Comparison of ENCODE assay signal across 8 cellular contexts in the genomic region with DNA sequence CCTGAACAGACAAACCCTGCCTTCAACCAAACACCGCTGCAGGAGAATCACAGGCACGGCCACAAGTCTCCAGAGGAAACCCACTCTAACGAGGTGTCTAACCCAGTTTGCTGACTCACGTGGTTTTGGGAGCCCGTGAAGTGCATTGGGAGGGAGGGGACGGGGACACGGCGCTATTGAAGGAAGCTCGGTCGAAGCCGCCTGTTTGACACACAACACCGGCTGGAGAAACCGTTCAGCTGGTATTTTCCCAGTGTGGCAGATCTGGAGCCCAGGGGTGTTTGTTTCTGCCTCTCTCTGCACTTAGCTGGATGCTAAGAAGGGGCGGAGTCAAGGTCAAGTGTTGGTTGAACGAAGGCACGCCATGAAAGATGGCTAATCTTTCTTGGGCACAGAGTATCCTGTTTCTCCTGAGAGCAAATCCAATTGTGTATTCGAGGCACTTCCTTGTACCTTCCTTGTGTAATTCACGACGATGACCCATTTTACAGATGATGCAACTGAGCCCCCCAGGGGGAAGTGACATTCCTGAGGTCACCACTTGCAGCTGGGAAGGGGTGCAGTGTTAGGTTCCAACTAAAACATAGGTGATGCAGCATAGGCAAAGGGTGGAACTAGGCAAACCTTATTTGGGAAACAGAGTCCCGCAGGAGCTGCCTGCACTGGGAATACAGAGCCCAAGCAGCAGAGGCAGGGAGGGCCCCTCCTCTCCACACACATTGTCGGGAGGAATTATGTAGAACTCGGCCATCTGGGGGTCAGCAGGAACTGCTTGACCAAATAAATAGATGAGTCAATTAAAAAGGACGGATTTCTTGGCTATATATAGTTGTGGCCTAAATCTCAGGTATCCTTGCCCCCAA. TPM values are rescaled to one million over a fixed set of nuclear protein-coding genes. Genes with fewer than 3 reads are reported as not detected.
A peak's percentile ranks its signal among the peaks of the same experiment; 100 is the strongest.
DNase-seq lines count a peak whose midpoint lies in the region; ATAC-seq and TF ChIP-seq lines count a peak whose summit lies in the region.

No MANE protein-coding gene starts in this region.

- no peaks in the 10 kb centered on the region for H3K9me3 Mint-ChIP-seq in activated CD4-positive, alpha-beta T cell treated with anti-CD3 and anti-CD28 coated beads, Interleukin-2, amount 10 ng/mL, durations not matched to agents 7 days and 5 days
- no peaks in the 10 kb centered on the region for H3K9me3 Mint-ChIP-seq in Caco-2 (ENCODE audit: unreplicated experiment)

- H3K36me3 ChIP-seq in BLaER1: peaks cover 28% of the 10 kb centered on the region
- peaks cover 1% of the 10 kb centered on the region; the same call in 1 of the 2 replicates for H3K36me3 ChIP-seq in Caco-2 (ENCODE audit: control insufficient read depth, insufficient read depth, low read length)
- no peaks in the 10 kb centered on the region for H3K36me3 ChIP-seq in GM23248 (ENCODE audit: low read depth)
- H3K36me3 ChIP-seq in sigmoid colon: no peaks in the 10 kb centered on the region

- DNase-seq in HT1080 (ENCODE audit: low read depth) (peak; percentile 32), iris pigment epithelial cell (ENCODE audit: low read depth) (peak; percentile 33), Caco-2 (no peak), GM23248 (no peak), sigmoid colon (no peak)
- peak; percentile 40 for DNase-seq in activated CD4-positive, alpha-beta T cell treated with anti-CD3 and anti-CD28 coated beads, Interleukin-2, amount 10 ng/mL, durations not matched to agents 7 days and 5 days

- CTCF ChIA-PET in activated CD4-positive, alpha-beta T cell treated with anti-CD3 and anti-CD28 coated beads, Interleukin-2, amount 10 ng/mL, durations not matched to agents 7 days and 5 days (lab: Charles Lee): interaction anchor here (0.5 to 2.0 kb wide), 2 partner anchors 9 to 976 kb away, joined by 3 to 10 read pairs; no protein-coding TSS in a partner anchor
- CTCF ChIA-PET in Caco-2 (lab: Charles Lee): interaction anchor here (0.6 to 0.9 kb wide), 2 partner anchors 129 to 275 kb away, joined by 3 read pairs; no protein-coding TSS in a partner anchor

- POLR2A ChIA-PET in activated CD4-positive, alpha-beta T cell treated with anti-CD3 and anti-CD28 coated beads, Interleukin-2, amount 10 ng/mL, durations not matched to agents 7 days and 5 days (lab: Charles Lee): no interaction called here
- POLR2A ChIA-PET in Caco-2 (lab: Charles Lee): no interaction called here

- H3K9ac ChIP-seq in BLaER1 (no peak overlapping the region), GM23248 (no peak overlapping the region)

- H3K27me3 ChIP-seq in BLaER1 (no peaks in the 10 kb centered on the region), Caco-2 (replicated peaks; ENCODE audit: control insufficient read depth, insufficient read depth, low read length) (no peaks in the 10 kb centered on the region), GM23248 (replicated peaks; ENCODE audit: insufficient read depth) (no peaks in the 10 kb centered on the region), sigmoid colon (no peaks in the 10 kb centered on the region)

- H3K27ac ChIP-seq in BLaER1 (no peak overlapping the region), GM23248 (no peak overlapping the region), sigmoid colon (no peak overlapping the region)

- peak overlapping the region; percentile 71 for H3K4me2 ChIP-seq in BLaER1
- no peak overlapping the region for H3K4me2 ChIP-seq in GM23248 (ENCODE audit: unreplicated experiment)

- H3K4me3 ChIP-seq in BLaER1 (no peak overlapping the region), Caco-2 (ENCODE audit: low read depth, low read length) (no peak overlapping the region), GM23248 (no peak overlapping the region), sigmoid colon (no peak overlapping the region)

- BruUV-seq in Caco-2 (replicated peaks; lab: Mats Ljungman, UMichigan): no TSS peak

- no peak for ATAC-seq in HG02642 (IDR thresholded peaks at IDR 0.05; ENCODE audit: poor library complexity, unreplicated experiment)

- no peak overlapping the region for H2AFZ ChIP-seq in GM23248

- no peaks in the 10 kb centered on the region for H3K9me3 ChIP-seq in BLaER1
- H3K9me3 ChIP-seq in Caco-2: no peaks in the 10 kb centered on the region
- no peaks in the 10 kb centered on the region for H3K9me3 ChIP-seq in GM23248 (ENCODE audit: low read depth)
- no peaks in the 10 kb centered on the region for H3K9me3 ChIP-seq in sigmoid colon

- TF ChIP-seq EP300 in sigmoid colon (IDR thresholded peaks at IDR 0.05): no peak

- peaks cover 79% of the 10 kb centered on the region for H3K4me1 Mint-ChIP-seq in activated CD4-positive, alpha-beta T cell treated with anti-CD3 and anti-CD28 coated beads, Interleukin-2, amount 10 ng/mL, durations not matched to agents 7 days and 5 days
- H3K4me1 Mint-ChIP-seq in Caco-2 (ENCODE audit: low read depth, unreplicated experiment): peaks cover 13% of the 10 kb centered on the region

- intact Hi-C loops in Caco-2 (cut with micrococcal nuclease; ENCODE audit: unreplicated experiment): no loop called here
- intact Hi-C loops in sigmoid colon (cut with DNase I): no loop called here

- H3K9me2 ChIP-seq in GM23248 (ENCODE audit: insufficient read depth): no peaks in the 10 kb centered on the region

- TF ChIP-seq POLR2A in sigmoid colon (IDR thresholded peaks at IDR 0.05): no peak

- H3K27me3 Mint-ChIP-seq in activated CD4-positive, alpha-beta T cell treated with anti-CD3 and anti-CD28 coated beads, Interleukin-2, amount 10 ng/mL, durations not matched to agents 7 days and 5 days: no peaks in the 10 kb centered on the region
- H3K27me3 Mint-ChIP-seq in Caco-2 (ENCODE audit: insufficient read depth, unreplicated experiment): no peaks in the 10 kb centered on the region

- H4K20me1 ChIP-seq in BLaER1 (peaks cover 98% of the 10 kb centered on the region), GM23248 (ENCODE audit: insufficient read depth) (no peaks in the 10 kb centered on the region)

- H3F3A ChIP-seq in GM23248 (ENCODE audit: insufficient read depth): no peaks in the 10 kb centered on the region

- H3K4me1 ChIP-seq in BLaER1 (peaks cover 76% of the 10 kb centered on the region), Caco-2 (peaks cover 22% of the 10 kb centered on the region), GM23248 (ENCODE audit: insufficient read depth) (no peaks in the 10 kb centered on the region), sigmoid colon (peaks cover 0 to 34% (median 15%) of the 10 kb centered on the region in 4 donors)

- H3K4me3 Mint-ChIP-seq in activated CD4-positive, alpha-beta T cell treated with anti-CD3 and anti-CD28 coated beads, Interleukin-2, amount 10 ng/mL, durations not matched to agents 7 days and 5 days: peak overlapping the region; percentile 40
- no peak overlapping the region for H3K4me3 Mint-ChIP-seq in Caco-2 (ENCODE audit: unreplicated experiment)

- H3K27ac Mint-ChIP-seq in activated CD4-positive, alpha-beta T cell treated with anti-CD3 and anti-CD28 coated beads, Interleukin-2, amount 10 ng/mL, durations not matched to agents 7 days and 5 days: peak overlapping the region; percentile 87
- no peak overlapping the region for H3K27ac Mint-ChIP-seq in Caco-2 (ENCODE audit: unreplicated experiment)

- TF ChIP-seq CTCF in Caco-2 (IDR thresholded peaks at IDR 0.05; ENCODE audit: insufficient read depth in 1 of 2, low read depth in 1 of 2, low read length in 1 of 2, severe bottlenecking in 1 of 2, unreplicated experiment in 1 of 2) (no peak), sigmoid colon (IDR thresholded peaks at IDR 0.05) (no peak)

- H3K79me2 ChIP-seq in GM23248 (ENCODE audit: insufficient read depth): 0 out of 2 replicates have a peak, but pooled peaks cover 5% of the 10 kb centered on the region

- peaks cover 10% of the 10 kb centered on the region for H3K36me3 Mint-ChIP-seq in activated CD4-positive, alpha-beta T cell treated with anti-CD3 and anti-CD28 coated beads, Interleukin-2, amount 10 ng/mL, durations not matched to agents 7 days and 5 days (ENCODE audit: low read depth)
- peaks cover 28% of the 10 kb centered on the region for H3K36me3 Mint-ChIP-seq in Caco-2 (ENCODE audit: insufficient read depth, unreplicated experiment)

- in situ Hi-C loops in GM23248 (cut with MboI): no loop called here

- 90% methylated on average over 23 of the region's 23 CpGs for WGBS in GM23248 (ENCODE audit: low coverage in 1 of 2, low lambda C conversion rate in 2 of 2, missing lambda C conversion rate in 2 of 2), 2 experiments
- WGBS in sigmoid colon, 2 donors: 62 to 80% methylated on average over 23 of the region's 23 CpGs

RNA-seq across cellular contexts. Expression of gene SLC6A6, which starts 22.5 kb away (rescaled TPM):
- 36.3 and 40.1 TPM in 2 replicates for total RNA-seq in HT1080 (2014; rRNA removed; shearing (Covaris generic))
- 23.8 and 30.5 TPM in 2 replicates for polyA plus RNA-seq in HT1080 (2015; cell fraction: cytosol; rRNA removed)
- 99.9 and 112 TPM in 2 replicates for polyA plus RNA-seq in HT1080 (2015; cell fraction: nucleus; rRNA removed)
- 10 to 100 TPM; 42.0 to 43.1 TPM for total RNA-seq in activated CD4-positive, alpha-beta T cell treated with anti-CD3 and anti-CD28 coated beads, Interleukin-2, amount 10 ng/mL, durations not matched to agents 7 days and 5 days
- total RNA-seq in Caco-2 (2022): 49.6 and 55.3 TPM in 2 replicates
- 10.6 and 13.4 TPM in 2 replicates for total RNA-seq in GM23248 (2014; rRNA removed; shearing (Covaris generic))
- 4.6 and 4.7 TPM in 2 replicates for polyA plus RNA-seq in GM23248 (2016; fragmentation: Nextera tagmentation; extraction: Ambion mirVana)
- total RNA-seq in sigmoid colon: 10 to 100 TPM in 1 of 4 donors, 1 to 10 TPM in 3; 6.4 to 19.1 (median 9.1) TPM
- polyA plus RNA-seq in sigmoid colon: 1 to 10 TPM; 2.3 to 8.4 (median 2.4) TPM

Comparison
In these comparisons a context has a peak if more than half of its experiments do, and no peak if none do; other contexts are left out.
1. DNase-seq: peak in HT1080 (single experiment), activated CD4-positive, alpha-beta T cell treated with anti-CD3 and anti-CD28 coated beads, Interleukin-2, amount 10 ng/mL, durations not matched to agents 7 days and 5 days (single experiment) and iris pigment epithelial cell (single experiment); none in Caco-2 (0 of 2), GM23248 (single experiment) and sigmoid colon (single experiment).